In genomic region chr9:126806336-126806735, GRCh38 we compare ENCODE assay signal across 2 cellular contexts.
TF ChIP-seq lines count a peak whose summit lies in the region.

No MANE protein-coding gene starts in this region.

TF ChIP-seq in SK-N-SH, 30 proteins besides CTCF, POLR2A, EP300 and RAD21 (continued from another document):
- TF ChIP-seq, protein P1, sequence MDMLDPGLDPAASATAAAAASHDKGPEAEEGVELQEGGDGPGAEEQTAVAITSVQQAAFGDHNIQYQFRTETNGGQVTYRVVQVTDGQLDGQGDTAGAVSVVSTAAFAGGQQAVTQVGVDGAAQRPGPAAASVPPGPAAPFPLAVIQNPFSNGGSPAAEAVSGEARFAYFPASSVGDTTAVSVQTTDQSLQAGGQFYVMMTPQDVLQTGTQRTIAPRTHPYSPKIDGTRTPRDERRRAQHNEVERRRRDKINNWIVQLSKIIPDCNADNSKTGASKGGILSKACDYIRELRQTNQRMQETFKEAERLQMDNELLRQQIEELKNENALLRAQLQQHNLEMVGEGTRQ (IDR thresholded peaks at IDR 0.05; ENCODE audit: borderline replicate concordance, low read depth, low read length): no peak
- TF ChIP-seq TAF1 (IDR thresholded peaks at IDR 0.05; ENCODE audit: borderline replicate concordance, low read depth, low read length) (no peak), USF1 (IDR thresholded peaks at IDR 0.05; ENCODE audit: borderline replicate concordance, low read depth) (no peak), JUND (IDR thresholded peaks at IDR 0.05) (no peak), PBX3 (IDR thresholded peaks at IDR 0.05) (no peak)
- TF ChIP-seq, protein P2, sequence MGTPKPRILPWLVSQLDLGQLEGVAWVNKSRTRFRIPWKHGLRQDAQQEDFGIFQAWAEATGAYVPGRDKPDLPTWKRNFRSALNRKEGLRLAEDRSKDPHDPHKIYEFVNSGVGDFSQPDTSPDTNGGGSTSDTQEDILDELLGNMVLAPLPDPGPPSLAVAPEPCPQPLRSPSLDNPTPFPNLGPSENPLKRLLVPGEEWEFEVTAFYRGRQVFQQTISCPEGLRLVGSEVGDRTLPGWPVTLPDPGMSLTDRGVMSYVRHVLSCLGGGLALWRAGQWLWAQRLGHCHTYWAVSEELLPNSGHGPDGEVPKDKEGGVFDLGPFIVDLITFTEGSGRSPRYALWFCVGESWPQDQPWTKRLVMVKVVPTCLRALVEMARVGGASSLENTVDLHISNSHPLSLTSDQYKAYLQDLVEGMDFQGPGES (IDR thresholded peaks at IDR 0.05; ENCODE audit: low read depth, low read length): no peak

TF ChIP-seq in SK-N-SH treated with all-trans-retinoic acid at 6 μM for 48 hours, 23 proteins besides CTCF, POLR2A, EP300 and RAD21 (continued from another document):
- TF ChIP-seq, protein P3, sequence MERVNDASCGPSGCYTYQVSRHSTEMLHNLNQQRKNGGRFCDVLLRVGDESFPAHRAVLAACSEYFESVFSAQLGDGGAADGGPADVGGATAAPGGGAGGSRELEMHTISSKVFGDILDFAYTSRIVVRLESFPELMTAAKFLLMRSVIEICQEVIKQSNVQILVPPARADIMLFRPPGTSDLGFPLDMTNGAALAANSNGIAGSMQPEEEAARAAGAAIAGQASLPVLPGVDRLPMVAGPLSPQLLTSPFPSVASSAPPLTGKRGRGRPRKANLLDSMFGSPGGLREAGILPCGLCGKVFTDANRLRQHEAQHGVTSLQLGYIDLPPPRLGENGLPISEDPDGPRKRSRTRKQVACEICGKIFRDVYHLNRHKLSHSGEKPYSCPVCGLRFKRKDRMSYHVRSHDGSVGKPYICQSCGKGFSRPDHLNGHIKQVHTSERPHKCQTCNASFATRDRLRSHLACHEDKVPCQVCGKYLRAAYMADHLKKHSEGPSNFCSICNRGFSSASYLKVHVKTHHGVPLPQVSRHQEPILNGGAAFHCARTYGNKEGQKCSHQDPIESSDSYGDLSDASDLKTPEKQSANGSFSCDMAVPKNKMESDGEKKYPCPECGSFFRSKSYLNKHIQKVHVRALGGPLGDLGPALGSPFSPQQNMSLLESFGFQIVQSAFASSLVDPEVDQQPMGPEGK (CRISPR knock-in tag; IDR thresholded peaks at IDR 0.05; ENCODE audit: borderline replicate concordance): no peak
- TF ChIP-seq GLIS3 (CRISPR knock-in tag; IDR thresholded peaks at IDR 0.05): no peak
- no peak for TF ChIP-seq BACH2 (CRISPR knock-in tag; IDR thresholded peaks at IDR 0.05; ENCODE audit: borderline replicate concordance)
